11 cellular contexts compared by ENCODE assay signal in the genomic region with DNA sequence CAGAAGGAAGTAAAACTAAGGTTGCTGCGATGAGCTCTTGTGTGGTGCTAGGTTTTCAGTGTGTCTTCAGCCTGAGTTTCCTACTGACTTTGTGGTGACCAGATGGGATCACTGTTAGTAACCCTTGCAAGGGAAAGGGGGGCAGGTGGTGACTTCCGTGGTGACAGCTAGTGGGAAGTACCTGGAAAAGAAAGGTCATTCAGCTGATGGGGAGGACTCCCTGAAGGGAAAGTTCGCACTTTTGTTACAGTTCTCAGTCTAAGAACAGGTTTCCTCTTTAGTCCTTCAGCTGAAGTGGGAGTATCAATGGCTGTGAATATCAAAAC. TPM values are rescaled to one million over a fixed set of nuclear protein-coding genes. Genes with fewer than 3 reads are reported as not detected.
DNase-seq lines count a peak whose midpoint lies in the region; ATAC-seq, FAIRE-seq and TF ChIP-seq lines count a peak whose summit lies in the region.
"Had no signal": no experiment of that assay in that cellular context is flagged by ENCODE, and none has a peak within 500 bp of the region (broad histone marks: within the 10 kb centered on the region; RNA-seq: fewer than 3 reads in every experiment).

No MANE protein-coding gene starts in this region.

- peak overlapping the region; percentile 90 for H3K9ac ChIP-seq in Loucy (ENCODE audit: low read depth, low read length, poor library complexity, severe bottlenecking)

- no peak for FAIRE-seq in small intestine (lab: Jason Lieb, UNC)

- H3K4me3 Mint-ChIP-seq in activated naive CD4-positive, alpha-beta T cell treated with anti-CD3 and anti-CD28 coated beads, Interleukin-2, amount 10 ng/mL, durations not matched to agents 7 days and 5 days: peak overlapping the region; percentile 78

- no peak for ATAC-seq in GM18909 (IDR thresholded peaks at IDR 0.05; ENCODE audit: poor library complexity, unreplicated experiment)
- ATAC-seq: heart right ventricle had no signal

- peaks cover 25% of the 10 kb centered on the region for H4K20me1 ChIP-seq in Loucy (ENCODE audit: insufficient read depth, low read length, poor library complexity, severe bottlenecking)

- H3K27me3 ChIP-seq in Loucy (ENCODE audit: insufficient read depth, low read length, poor library complexity, severe bottlenecking) (no peaks in the 10 kb centered on the region), small intestine (ENCODE audit: control insufficient read depth in 2 of 2, insufficient read depth in 2 of 2, low read length in 2 of 2) (no peaks in the 10 kb centered on the region)
- H3K27me3 ChIP-seq: heart right ventricle, right atrium auricular region, vagina had no signal

- H3K4me3 ChIP-seq in GM12875 (ENCODE audit: low read depth, low read length) (peak overlapping the region; percentile 99), Loucy (ENCODE audit: low read length, poor library complexity, severe bottlenecking) (peak overlapping the region; percentile 93), small intestine (ENCODE audit: low read depth in 1 of 2, low read length in 2 of 2) (peak overlapping the region in 1 of 2 donors; percentile 96)
- H3K4me3 ChIP-seq: right atrium auricular region had no signal

- H3K27ac Mint-ChIP-seq in activated naive CD4-positive, alpha-beta T cell treated with anti-CD3 and anti-CD28 coated beads, Interleukin-2, amount 10 ng/mL, durations not matched to agents 7 days and 5 days: peak overlapping the region; percentile 65

- H3K79me2 ChIP-seq in Loucy (ENCODE audit: insufficient read depth, low read length): peaks cover 31% of the 10 kb centered on the region

- TF ChIP-seq CTCF in GM12875 (IDR thresholded peaks at IDR 0.05; ENCODE audit: borderline replicate concordance, insufficient read depth, low read depth, low read length): no peak
- TF ChIP-seq CTCF in Loucy (conservative IDR thresholded peaks at IDR 0.05; ENCODE audit: low read length): no peak

- peaks cover 7% of the 10 kb centered on the region for H3K27me3 Mint-ChIP-seq in activated naive CD4-positive, alpha-beta T cell treated with anti-CD3 and anti-CD28 coated beads, Interleukin-2, amount 10 ng/mL, durations not matched to agents 7 days and 5 days

- H3K27ac ChIP-seq in small intestine (ENCODE audit: low read depth in 1 of 2, low read length in 1 of 2): peak overlapping the region; percentile 74 to 86
- H3K27ac ChIP-seq: right atrium auricular region, vagina had no signal

- peaks cover 2% of the 10 kb centered on the region for H3K36me3 Mint-ChIP-seq in activated naive CD4-positive, alpha-beta T cell treated with anti-CD3 and anti-CD28 coated beads, Interleukin-2, amount 10 ng/mL, durations not matched to agents 7 days and 5 days

- H2AFZ ChIP-seq in Loucy (ENCODE audit: low read length): no peak overlapping the region

- H3K9me3 ChIP-seq in Loucy (ENCODE audit: insufficient read depth, low read depth, low read length) (no peaks in the 10 kb centered on the region), small intestine (ENCODE audit: control insufficient read depth, low read depth) (no peaks in the 10 kb centered on the region)
- H3K9me3 ChIP-seq: heart right ventricle, right atrium auricular region, vagina had no signal

- H3K4me1 Mint-ChIP-seq in activated naive CD4-positive, alpha-beta T cell treated with anti-CD3 and anti-CD28 coated beads, Interleukin-2, amount 10 ng/mL, durations not matched to agents 7 days and 5 days: peaks cover 42% of the 10 kb centered on the region

- H3K4me2 ChIP-seq in Loucy (ENCODE audit: low read depth, low read length, poor library complexity, severe bottlenecking): peak overlapping the region; percentile 83

- CTCF ChIA-PET in activated naive CD4-positive, alpha-beta T cell treated with anti-CD3 and anti-CD28 coated beads, Interleukin-2, amount 10 ng/mL, durations not matched to agents 7 days and 5 days (lab: Charles Lee): interaction anchor here (1.5 kb wide), 1 partner anchor 112 kb away, joined by 4 read pairs; a partner anchor contains a TSS

- H3F3A ChIP-seq in Loucy (ENCODE audit: low read depth): no peaks in the 10 kb centered on the region

- H3K9me2 ChIP-seq in Loucy (replicated peaks; ENCODE audit: low read depth, low read length): no peaks in the 10 kb centered on the region

- H3K36me3 ChIP-seq in Loucy (ENCODE audit: insufficient read depth, low read length) (peaks cover 2% of the 10 kb centered on the region; the same call in 1 of the 2 replicates), small intestine (ENCODE audit: control insufficient read depth in 2 of 2, insufficient read depth in 2 of 2, low read length in 2 of 2) (no peaks in the 10 kb centered on the region)
- H3K36me3 ChIP-seq: right atrium auricular region had no signal

- peak; percentile 24 for DNase-seq in activated naive CD4-positive, alpha-beta T cell treated with anti-CD3 and anti-CD28 coated beads, Interleukin-2, amount 10 ng/mL, durations not matched to agents 7 days and 5 days
- DNase-seq in small intestine (no peak), NCI-H446 (lab: John Stamatoyannopoulos, UW) (no peak), pons (ENCODE audit: low spot score) (no peak), activated gamma-delta T cell (lab: John Stamatoyannopoulos, UW) (no peak)
- DNase-seq: heart right ventricle had no signal

- H3K4me1 ChIP-seq in Loucy (ENCODE audit: insufficient read depth, low read length, poor library complexity, severe bottlenecking) (peaks cover 27% of the 10 kb centered on the region), small intestine (ENCODE audit: control insufficient read depth in 2 of 2, insufficient read depth in 1 of 2, low read depth in 1 of 2, low read length in 1 of 2) (no peaks in the 10 kb centered on the region)

- no peaks in the 10 kb centered on the region for H3K9me3 Mint-ChIP-seq in activated naive CD4-positive, alpha-beta T cell treated with anti-CD3 and anti-CD28 coated beads, Interleukin-2, amount 10 ng/mL, durations not matched to agents 7 days and 5 days

- 14 to 40% (median 25%) methylated on average over 3 of the region's 3 CpGs for WGBS in small intestine, 3 donors

RNA-seq across cellular contexts. Expression of a gene that starts 2.1 kb away (rescaled TPM):
- 1 to 10 TPM; 3.2 to 8.2 (median 4.5) TPM for polyA plus RNA-seq in small intestine

RNA-seq across cellular contexts. Expression of a gene that starts 43.4 kb away (rescaled TPM):
- 1 to 10 TPM in 1 of 3 donors, under 1 TPM in 2; 0.22 to 3.1 (median 0.81) TPM for polyA plus RNA-seq in small intestine

RNA-seq across cellular contexts. Expression of a gene that starts 47.8 kb away (rescaled TPM):
- polyA plus RNA-seq in small intestine: under 1 TPM in 2 of 3 donors, not detected in 1; 0.22 to 0.45 TPM
